In the genomic region with DNA sequence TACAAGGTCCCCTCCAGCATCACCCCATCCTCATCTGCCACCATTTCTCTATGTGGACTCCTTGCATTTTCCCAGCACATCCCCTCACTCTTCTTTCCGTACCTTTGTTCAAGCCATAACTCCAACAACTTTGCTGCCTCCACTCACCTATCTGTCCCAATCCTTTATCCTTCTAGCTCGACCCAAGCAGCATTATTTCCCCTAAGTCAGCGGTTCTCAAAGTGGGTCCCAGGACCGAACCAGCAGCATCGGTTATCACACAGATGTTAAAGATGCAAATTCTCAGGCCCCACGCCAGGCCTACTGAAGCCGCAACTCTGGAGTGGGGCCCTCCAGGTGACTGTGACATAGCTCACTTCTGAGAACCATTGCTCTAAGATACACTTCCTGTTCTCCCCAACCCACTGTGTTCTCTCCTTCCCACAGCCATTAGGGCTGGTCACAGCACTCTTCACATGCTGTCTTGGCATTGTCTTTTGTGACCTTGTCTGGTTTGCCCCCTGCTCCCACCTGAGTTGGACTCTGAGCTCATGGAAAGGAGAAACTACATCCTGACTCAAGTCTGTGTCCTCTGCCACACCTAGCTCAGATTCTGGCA, we compare ENCODE assay signal across 17 cellular contexts. TPM values are rescaled to one million over a fixed set of nuclear protein-coding genes. Genes with fewer than 3 reads are reported as not detected.
A peak's percentile ranks its signal among the peaks of the same experiment; 100 is the strongest.
DNase-seq lines count a peak whose midpoint lies in the region; ATAC-seq, FAIRE-seq and TF ChIP-seq lines count a peak whose summit lies in the region.
"Had no signal": no experiment of that assay in that cellular context is flagged by ENCODE, and none has a peak within 500 bp of the region (broad histone marks: within the 10 kb centered on the region; RNA-seq: fewer than 3 reads in every experiment).

No MANE protein-coding gene starts in this region.

- peak overlapping the region; percentile 90 for H3K27ac ChIP-seq in psoas muscle
- H3K27ac ChIP-seq in heart left ventricle, result peak overlapping the region in 1 of 12 donors; percentile 18
- H3K27ac ChIP-seq: lower lobe of right lung had no signal

- H3K36me3 Mint-ChIP-seq in activated naive CD8-positive, alpha-beta T cell, result peaks cover 17% of the 10 kb centered on the region

- no peak for TF ChIP-seq POLR2A in GM12892 (IDR thresholded peaks at IDR 0.05; ENCODE audit: low read depth, low read length)
- TF ChIP-seq POLR2A in heart left ventricle (IDR thresholded peaks at IDR 0.05), result no peak

- H3K4me3 ChIP-seq in psoas muscle, result no peak overlapping the region
- no peak overlapping the region for H3K4me3 ChIP-seq in heart left ventricle
- H3K4me3 ChIP-seq: lower lobe of right lung had no signal

- no peaks in the 10 kb centered on the region for H3K27me3 ChIP-seq in psoas muscle (ENCODE audit: insufficient read depth in 3 of 3, low read length in 2 of 3)
- no peaks in the 10 kb centered on the region for H3K27me3 ChIP-seq in heart left ventricle

- no peak for DNase-seq in activated CD4-positive, CD25-positive, alpha-beta regulatory T cell treated with anti-CD3 and anti-CD28 coated beads, Interleukin-2, amount 50 U/mL, for 72 hours
- DNase-seq in psoas muscle (no peak), GM12892 (ENCODE audit: insufficient read length) (no peak), heart left ventricle (no peak), COR-L47 (lab: John Stamatoyannopoulos, UW) (no peak)
- DNase-seq: amygdala; DMS79 treated with DMSO at 0.1 percent for 48 hours; effector memory CD4-positive, alpha-beta T cell; hippocampal formation; lower lobe of right lung; NCI-H446; right cardiac atrium had no signal

- H3K27me3 Mint-ChIP-seq in activated naive CD8-positive, alpha-beta T cell, result no peaks in the 10 kb centered on the region

- no peaks in the 10 kb centered on the region for H3K9me3 Mint-ChIP-seq in activated naive CD8-positive, alpha-beta T cell (ENCODE audit: low read depth)

- H3K9me3 ChIP-seq in psoas muscle, result no peaks in the 10 kb centered on the region
- H3K9me3 ChIP-seq in heart left ventricle, result no peaks in the 10 kb centered on the region
- H3K9me3 ChIP-seq: lower lobe of right lung had no signal

- TF ChIP-seq CTCF in psoas muscle (IDR thresholded peaks at IDR 0.05), result no peak
- TF ChIP-seq CTCF in heart left ventricle (IDR thresholded peaks at IDR 0.05), result no peak

- H3K4me1 ChIP-seq in psoas muscle (peaks cover 72% of the 10 kb centered on the region), heart left ventricle (peaks cover 3 to 60% (median 42%) of the 10 kb centered on the region in 12 donors)

- intact Hi-C loops in psoas muscle (cut with DNase I) (no loop called here), heart left ventricle (cut with DNase I) (no loop called here)

- peak; percentile 58 to 75 for ATAC-seq in activated CD4-positive, CD25-positive, alpha-beta regulatory T cell treated with anti-CD3 and anti-CD28 coated beads, Interleukin-2, amount 50 U/mL, for 24 hours
- ATAC-seq in HG02798 (IDR thresholded peaks at IDR 0.05; ENCODE audit: poor library complexity, unreplicated experiment), result peak; percentile 74
- ATAC-seq in psoas muscle, result peak in 2 of 4 donors; percentile 11 to 15
- no peak for ATAC-seq in heart left ventricle
- ATAC-seq: lower lobe of right lung, right cardiac atrium, Right ventricle myocardium inferior had no signal

- peaks cover 1% of the 10 kb centered on the region for H3K4me1 Mint-ChIP-seq in activated naive CD8-positive, alpha-beta T cell (ENCODE audit: low read depth)

- WGBS in psoas muscle, 3 donors, result 81 to 90% (median 84%) methylated on average over 7 of the region's 7 CpGs
- 97 to 98% (median 97%) methylated on average over 7 of the region's 7 CpGs for WGBS in heart left ventricle, 4 donors

- FAIRE-seq in GM12892 (lab: Jason Lieb, UNC), result no peak
- FAIRE-seq: A204.1 had no signal

- H3K36me3 ChIP-seq in psoas muscle (ENCODE audit: insufficient read depth in 1 of 2, low read depth in 1 of 2), result peaks cover 0 to 5% of the 10 kb centered on the region in 2 donors
- H3K36me3 ChIP-seq in heart left ventricle, result peaks cover 0 to 34% (median 17%) of the 10 kb centered on the region in 9 donors

- H3K4me3 Mint-ChIP-seq in activated naive CD8-positive, alpha-beta T cell, result no peak overlapping the region

- peak overlapping the region; percentile 13 for H3K27ac Mint-ChIP-seq in activated naive CD8-positive, alpha-beta T cell

RNA-seq across cellular contexts. Expression of a gene that starts 56.2 kb away (rescaled TPM):
- total RNA-seq in psoas muscle, result 10 to 100 TPM; 34.3 to 46.1 (median 42.7) TPM
- polyA plus RNA-seq in psoas muscle, result 10 to 100 TPM; 19.0 to 44.8 (median 21.0) TPM
- polyA plus RNA-seq in GM12892 (2012; ENCODE audit: missing spikeins), result 26.6 TPM
- 10 to 100 TPM; 16.4 to 32.4 (median 28.0) TPM for total RNA-seq in heart left ventricle
- polyA plus RNA-seq in heart left ventricle, result 10 to 100 TPM in 1 of 2 donors, 1 to 10 TPM in 1; 5.4 to 43.4 TPM

RNA-seq across cellular contexts. Expression of a gene that starts 56.3 kb away (rescaled TPM):
- total RNA-seq in psoas muscle (1 to 10 TPM in 1 of 4 donors, under 1 TPM in 3; 0.37 to 1.0 (median 0.75) TPM), heart left ventricle (1 to 10 TPM in 5 of 9 donors, under 1 TPM in 4; 0.24 to 3.3 (median 1.4) TPM)
- polyA plus RNA-seq in psoas muscle (under 1 TPM; 0.27 to 0.90 (median 0.55) TPM), heart left ventricle (1 to 10 TPM in 1 of 2 donors, under 1 TPM in 1; 0.11 to 1.5 TPM)
- polyA plus RNA-seq in GM12892 (2012; ENCODE audit: missing spikeins), result 1.7 TPM

Comparison
In these comparisons a context has a peak if more than half of its experiments do, and no peak if none do; other contexts are left out.
1. ATAC-seq: peak in activated CD4-positive, CD25-positive, alpha-beta regulatory T cell treated with anti-CD3 and anti-CD28 coated beads, Interleukin-2, amount 50 U/mL, for 24 hours (2 of 2) and HG02798 (single experiment); none in heart left ventricle (0 of 4).